ENCODE assay signal across 23 cellular contexts in the genomic region with DNA sequence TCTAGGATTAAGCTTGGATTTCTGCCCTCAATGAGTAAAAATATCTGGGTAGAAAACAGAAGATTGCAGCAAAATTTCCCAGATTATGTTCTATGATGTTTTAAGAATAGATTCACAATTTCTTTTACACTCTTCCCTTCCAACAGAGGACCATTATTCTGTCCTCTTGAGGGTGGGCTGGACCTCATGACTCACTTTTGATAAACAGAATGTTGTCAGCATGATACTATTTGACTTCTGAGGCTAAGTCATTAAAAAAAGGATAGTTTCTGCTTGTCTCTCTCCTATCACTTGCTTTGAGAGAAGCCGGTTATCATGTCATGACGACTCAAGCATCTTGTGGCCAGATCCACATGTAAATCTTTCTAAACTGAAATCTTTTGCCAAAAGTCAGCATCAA.
"Had no signal": no experiment of that assay in that cellular context is flagged by ENCODE, and none has a peak within 500 bp of the region (broad histone marks: within the 10 kb centered on the region; RNA-seq: fewer than 3 reads in every experiment).

No MANE protein-coding gene starts in this region.

- ATAC-seq: effector memory CD8-positive, alpha-beta T cell; foreskin keratinocyte; gastrocnemius medialis; gastroesophageal sphincter; heart left ventricle; heart right ventricle had no signal

- H3K4me1 ChIP-seq: colonic mucosa, foreskin keratinocyte, gastrocnemius medialis had no signal

- H3K36me3 ChIP-seq: colonic mucosa, esophagus muscularis mucosa, esophagus squamous epithelium, gastrocnemius medialis, gastroesophageal sphincter, heart left ventricle, heart right ventricle had no signal

- DNase-seq: colonic mucosa; cortex of kidney; dermis blood vessel endothelial cell; dorsolateral prefrontal cortex; effector CD4-positive, alpha-beta T cell; effector CD8-positive, alpha-beta T cell; effector memory CD4-positive, alpha-beta T cell; effector memory CD8-positive, alpha-beta T cell; endodermal cell; erythroblast; esophagus squamous epithelium; foreskin fibroblast; foreskin keratinocyte; foreskin melanocyte; gastrocnemius medialis; glutamatergic neuron; head of caudate nucleus; heart left ventricle; heart right ventricle had no signal

- H3K27me3 ChIP-seq: colonic mucosa, dorsolateral prefrontal cortex, esophagus muscularis mucosa, esophagus squamous epithelium, foreskin keratinocyte, gastrocnemius medialis, gastroesophageal sphincter, heart left ventricle, heart right ventricle had no signal

- H3K9me3 ChIP-seq: colonic mucosa, esophagus muscularis mucosa, esophagus squamous epithelium, gastrocnemius medialis, gastroesophageal sphincter had no signal

- H3K27ac ChIP-seq: colonic mucosa, coronary artery, epithelial cell of prostate, esophagus muscularis mucosa, esophagus squamous epithelium, foreskin keratinocyte, gastrocnemius medialis, gastroesophageal sphincter, heart left ventricle, heart right ventricle had no signal

- H3K4me3 ChIP-seq: colonic mucosa, coronary artery, dorsolateral prefrontal cortex, esophagus muscularis mucosa, esophagus squamous epithelium, gastrocnemius medialis, gastroesophageal sphincter, heart left ventricle, heart right ventricle had no signal
